ENCODE assay signal across 8 cellular contexts in genomic region chr18:76493213-76494107, GRCh38. TPM values are rescaled to one million over a fixed set of nuclear protein-coding genes. Genes with fewer than 3 reads are reported as not detected.
DNase-seq lines count a peak whose midpoint lies in the region; ATAC-seq and TF ChIP-seq lines count a peak whose summit lies in the region.

No MANE protein-coding gene starts in this region.

- POLR2A ChIA-PET in IMR-90 (lab: Charles Lee; ENCODE audit: unreplicated experiment): interaction anchor here (0.5 kb wide), 1 partner anchor 67 kb away, joined by 4 read pairs; no protein-coding TSS in a partner anchor

- WGBS in IMR-90 (ENCODE audit: extremely low coverage in 2 of 2, insufficient read length in 1 of 2), 2 experiments: 1% methylated on average over 11 of the region's 30 CpGs; no CpG with 5 or more reads in 1 of the 2 experiments
- 0 to 1% methylated on average over 29 to 30 of the region's 30 CpGs for WGBS in lung, 2 donors

- peak overlapping the region; percentile 46 for H2AK5ac ChIP-seq in IMR-90 (ENCODE audit: low read depth, low read length)

- H3K4me1 ChIP-seq in IMR-90 (ENCODE audit: control insufficient read depth, insufficient read depth, low read length): peaks cover 4% of the 10 kb centered on the region
- peaks cover 1 to 2% of the 10 kb centered on the region in 2 donors for H3K4me1 ChIP-seq in lung (ENCODE audit: control insufficient read depth in 2 of 2, insufficient read depth in 2 of 2, low read length in 2 of 2)
- H3K4me1 ChIP-seq in thoracic aorta (ENCODE audit: control insufficient read depth in 1 of 2, low read depth in 2 of 2): peaks cover 3 to 11% of the 10 kb centered on the region in 2 donors

- peak overlapping the region; percentile 90 for H2BK120ac ChIP-seq in IMR-90 (ENCODE audit: low read depth, low read length)

- H3K79me1 ChIP-seq in IMR-90 (ENCODE audit: low read depth in 1 of 2, low read length in 2 of 2): peaks cover 7 to 37% of the 10 kb centered on the region in 2 experiments; a peak in 2 of 4 replicates

- no peaks in the 10 kb centered on the region for H3K9me1 ChIP-seq in IMR-90 (ENCODE audit: insufficient read depth, low read length)

- peak overlapping the region; percentile 81 for H3K4me3 ChIP-seq in IMR-90 (ENCODE audit: insufficient read depth, low read depth, low read length)
- peak overlapping the region; percentile 49 for H3K4me3 ChIP-seq in lung
- H3K4me3 ChIP-seq in thoracic aorta: peak overlapping the region; percentile 71

- in situ Hi-C loops in IMR-90 (cut with MboI; ENCODE audit: low sequenced_read_pairs): loop anchor here (5.0 kb wide), 1 partner anchor 69 kb away; no protein-coding TSS in a partner anchor

- dilution Hi-C loops in IMR-90 (cut with HindIII; ENCODE audit: low sequenced_read_pairs, unreplicated experiment): no loop called here

- ATAC-seq in GM21447 (IDR thresholded peaks at IDR 0.05; ENCODE audit: unreplicated experiment) (peak; percentile 9), IMR-90 (ENCODE audit: low read depth) (peak; percentile 9), lung (ENCODE audit: insufficient read depth, low FRiP score) (no peak), thoracic aorta (ENCODE audit: insufficient number of reproducible peaks, low FRiP score, low read depth) (peak; percentile 11)

- H4K8ac ChIP-seq in IMR-90 (ENCODE audit: low read depth in 2 of 2, low read length in 2 of 2): peak overlapping the region; percentile 5 to 89

- H4K20me1 ChIP-seq in IMR-90 (ENCODE audit: insufficient read depth, low read length): peaks cover 33% of the 10 kb centered on the region

- H2BK20ac ChIP-seq in IMR-90 (ENCODE audit: low read depth, low read length): peak overlapping the region; percentile 76; the same call in 1 of the 2 replicates

- peak overlapping the region; percentile 92 for H3K9ac ChIP-seq in IMR-90 (ENCODE audit: low read depth, low read length)

- peak overlapping the region; percentile 95 for H3K14ac ChIP-seq in IMR-90 (replicated peaks; ENCODE audit: low read depth, low read length)

- H4K91ac ChIP-seq in IMR-90 (ENCODE audit: insufficient read depth, low read depth, low read length): peak overlapping the region; percentile 78

- peak overlapping the region; percentile 96 for H3K23ac ChIP-seq in IMR-90 (ENCODE audit: low read depth, low read length)

- peak overlapping the region; percentile 93 for H3K18ac ChIP-seq in IMR-90 (ENCODE audit: low read depth, low read length)

- H3K9me3 ChIP-seq in IMR-90 (ENCODE audit: control insufficient read depth, insufficient read depth, low read length) (no peaks in the 10 kb centered on the region), lung (ENCODE audit: control insufficient read depth in 2 of 2, insufficient read depth in 1 of 2, low read length in 1 of 2) (no peaks in the 10 kb centered on the region), thoracic aorta (no peaks in the 10 kb centered on the region)

- H3K27ac ChIP-seq in IMR-90 (ENCODE audit: insufficient read depth, low read length) (peak overlapping the region; percentile 100), lung (ENCODE audit: low read depth in 1 of 2, low read length in 1 of 2) (peak overlapping the region; percentile 67 to 86), thoracic aorta (peak overlapping the region in 1 of 2 donors; percentile 73)

- DNase-seq in EL: peak; percentile 57
- DNase-seq in IMR-90: peak; percentile 72
- peak; percentile 44 for DNase-seq in SK-N-DZ (ENCODE audit: low spot score)
- peak; percentile 43 for DNase-seq in dermis blood vessel endothelial cell
- DNase-seq in lung (ENCODE audit: low spot score): no peak
- no peak for DNase-seq in thoracic aorta (ENCODE audit: low spot score)
- DNase-seq in cortex of kidney (lab: John Stamatoyannopoulos, UW): no peak

- peak overlapping the region; percentile 91 for H3K4ac ChIP-seq in IMR-90 (ENCODE audit: low read depth, low read length)

- peak overlapping the region; percentile 88 for H2AK9ac ChIP-seq in IMR-90 (replicated peaks; ENCODE audit: low read depth, low read length, poor library complexity)

- H2AFZ ChIP-seq in IMR-90 (replicated peaks; ENCODE audit: low read length, poor library complexity): peak overlapping the region; percentile 81

- no peak for TF ChIP-seq CTCF in IMR-90 (conservative IDR thresholded peaks at IDR 0.05; ENCODE audit: low read depth, low read length)
- no peak for TF ChIP-seq CTCF in lung (IDR thresholded peaks at IDR 0.05; ENCODE audit: control extremely low read depth, extremely low read depth)
- no peak for TF ChIP-seq CTCF in thoracic aorta (IDR thresholded peaks at IDR 0.05)

- no peaks in the 10 kb centered on the region for H3K36me3 ChIP-seq in IMR-90 (ENCODE audit: control insufficient read depth, insufficient read depth, low read length)
- H3K36me3 ChIP-seq in lung (ENCODE audit: control insufficient read depth in 2 of 2, insufficient read depth in 2 of 2, low read length in 2 of 2): no peaks in the 10 kb centered on the region
- H3K36me3 ChIP-seq in thoracic aorta: no peaks in the 10 kb centered on the region

- peak overlapping the region; percentile 95 for H2BK5ac ChIP-seq in IMR-90 (ENCODE audit: low read depth, low read length, poor library complexity, severe bottlenecking)

- peak overlapping the region; percentile 95 for H3K4me2 ChIP-seq in IMR-90 (ENCODE audit: low read depth, low read length)

- peak overlapping the region; percentile 57; the same call in 2 of the 3 replicates for H2BK15ac ChIP-seq in IMR-90 (ENCODE audit: low read depth, low read length)

- no TSS peak for BruUV-seq in IMR-90 (replicated peaks; lab: Mats Ljungman, UMichigan)

- H4K5ac ChIP-seq in IMR-90 (ENCODE audit: low read depth, low read length): peak overlapping the region; percentile 71

- intact Hi-C loops in IMR-90 (cut with micrococcal nuclease): loop anchor here (1.0 to 5.0 kb wide), 6 partner anchors 71 to 215 kb away; no protein-coding TSS in a partner anchor

- TF ChIP-seq RAD21 in IMR-90 (IDR thresholded peaks at IDR 0.05; ENCODE audit: low read length): no peak

- CTCF ChIA-PET in IMR-90 (lab: Yijun Ruan, JAX): interaction anchor here (0.8 to 1.5 kb wide), 2 partner anchors 36 to 95 kb away, joined by 3 to 6 read pairs; no protein-coding TSS in a partner anchor

- H3K27me3 ChIP-seq in IMR-90 (ENCODE audit: control insufficient read depth, insufficient read depth, low read length) (no peaks in the 10 kb centered on the region), lung (ENCODE audit: control insufficient read depth, insufficient read depth) (no peaks in the 10 kb centered on the region), thoracic aorta (replicated peaks; ENCODE audit: insufficient read depth) (no peaks in the 10 kb centered on the region)

- peak overlapping the region; percentile 98 for H3K56ac ChIP-seq in IMR-90 (ENCODE audit: extremely low read depth, insufficient read depth, low read length)

- no peak for TF ChIP-seq POLR2A in IMR-90 (IDR thresholded peaks at IDR 0.05; ENCODE audit: low read depth, low read length)

TF ChIP-seq in IMR-90, 13 proteins besides CTCF, POLR2A, EP300 and RAD21:
- TF ChIP-seq FOS (IDR thresholded peaks at IDR 0.05; ENCODE audit: low read depth, low read length) (0 out of 2 replicates have a peak, but pooled peaks have one; percentile 16), ELK1 (IDR thresholded peaks at IDR 0.05; ENCODE audit: borderline replicate concordance, low read depth, low read length) (no peak), CEBPB (IDR thresholded peaks at IDR 0.05; ENCODE audit: low read depth, low read length) (no peak), MAZ (IDR thresholded peaks at IDR 0.05; ENCODE audit: borderline replicate concordance, low read depth, low read length) (no peak), CHD1 (IDR thresholded peaks at IDR 0.05; ENCODE audit: low read depth, low read length) (no peak), RCOR1 (IDR thresholded peaks at IDR 0.05; ENCODE audit: insufficient replicate concordance, low read length) (no peak), MAFK (IDR thresholded peaks at IDR 0.05; ENCODE audit: low read depth, low read length) (no peak), NFE2L2 (IDR thresholded peaks at IDR 0.05; ENCODE audit: low read depth, low read length) (no peak)

RNA-seq across cellular contexts. Expression of gene ZNF516, which starts 1.6 kb away (rescaled TPM):
- total RNA-seq in IMR-90 (2012; rRNA removed) (7.9 and 9.7 TPM in 2 replicates), dermis blood vessel endothelial cell (12.3 and 13.2 TPM in 2 replicates), lung (10 to 100 TPM; 44.3 to 45.4 TPM), thoracic aorta (10 to 100 TPM; 19.5 to 19.8 TPM)
- polyA plus RNA-seq in IMR-90 (2012; rRNA removed) (16.6 and 16.9 TPM in 2 replicates), lung (1 to 10 TPM; 7.7 to 8.4 TPM)
- 11.0 and 15.4 TPM in 2 replicates for polyA plus RNA-seq in IMR-90 (2012; cell fraction: cytosol; rRNA removed)
- polyA plus RNA-seq in IMR-90 (2012; cell fraction: nucleus; rRNA removed; ENCODE audit: low replicate concordance): 50.6 and 72.6 TPM in 2 replicates
- polyA plus RNA-seq in SK-N-DZ (2014; cell fraction: cytosol; rRNA removed): 18.9 and 25.6 TPM in 2 replicates
- 14.5 and 25.3 TPM in 2 replicates for polyA plus RNA-seq in SK-N-DZ (2014; cell fraction: nucleus; rRNA removed)

Comparison
In these comparisons a context has a peak if more than half of its experiments do, and no peak if none do; other contexts are left out.
1. DNase-seq: peak in EL (single experiment), IMR-90 (single experiment), SK-N-DZ (single experiment) and dermis blood vessel endothelial cell (single experiment); none in lung (single experiment), thoracic aorta (single experiment) and cortex of kidney (single experiment).
2. Peak in every context shown above with its lines, with median percentiles within 50 percentile points of each other: H3K4me3 ChIP-seq.